Comparison of ENCODE assay signal across 1 cellular context in the genomic region with DNA sequence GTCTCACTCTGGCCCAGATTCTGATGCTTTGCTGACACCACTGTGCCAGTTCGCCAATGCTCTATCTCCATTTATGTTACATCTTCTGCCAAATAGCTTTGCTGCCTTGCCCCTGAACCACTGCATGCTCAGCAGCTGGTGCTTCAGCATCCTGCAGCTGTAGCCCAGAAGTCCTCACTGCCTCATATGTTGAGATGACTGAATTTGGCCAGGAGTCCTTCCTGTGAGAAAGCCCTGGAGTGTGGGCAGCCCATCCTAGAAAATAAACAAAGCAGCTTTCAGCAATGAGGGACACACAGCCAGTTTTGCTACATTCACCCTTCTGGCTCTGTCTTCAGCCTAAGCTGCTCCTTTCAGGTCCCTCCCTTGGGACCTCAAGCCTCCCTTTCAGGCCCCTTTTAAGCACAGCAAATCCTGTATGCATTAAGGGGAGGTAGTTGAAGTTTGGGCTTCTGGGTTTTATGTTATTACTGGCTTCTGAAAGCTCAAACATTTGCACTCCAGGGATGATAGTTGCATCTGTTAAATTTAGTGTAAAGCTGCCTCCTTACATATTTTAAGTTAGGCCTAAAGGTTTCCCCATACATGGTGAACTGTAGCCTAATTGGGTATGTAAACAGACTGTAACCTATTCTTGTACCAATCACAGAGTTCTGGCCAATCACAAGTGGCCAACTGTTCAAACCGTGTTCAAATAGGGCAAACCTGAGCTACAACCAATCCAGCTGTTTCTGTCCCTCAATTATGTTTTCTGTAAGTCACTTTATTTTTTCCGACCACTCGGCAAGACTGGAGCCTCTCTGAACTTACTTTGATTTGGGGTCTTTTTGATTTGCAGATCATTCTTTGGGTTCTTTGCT.
TF ChIP-seq lines count a peak whose summit lies in the region.

No MANE protein-coding gene starts in this region.

TF ChIP-seq in GM23338, 12 proteins besides CTCF, POLR2A, EP300 and RAD21 (continued from another document):
- TF ChIP-seq, protein P1, sequence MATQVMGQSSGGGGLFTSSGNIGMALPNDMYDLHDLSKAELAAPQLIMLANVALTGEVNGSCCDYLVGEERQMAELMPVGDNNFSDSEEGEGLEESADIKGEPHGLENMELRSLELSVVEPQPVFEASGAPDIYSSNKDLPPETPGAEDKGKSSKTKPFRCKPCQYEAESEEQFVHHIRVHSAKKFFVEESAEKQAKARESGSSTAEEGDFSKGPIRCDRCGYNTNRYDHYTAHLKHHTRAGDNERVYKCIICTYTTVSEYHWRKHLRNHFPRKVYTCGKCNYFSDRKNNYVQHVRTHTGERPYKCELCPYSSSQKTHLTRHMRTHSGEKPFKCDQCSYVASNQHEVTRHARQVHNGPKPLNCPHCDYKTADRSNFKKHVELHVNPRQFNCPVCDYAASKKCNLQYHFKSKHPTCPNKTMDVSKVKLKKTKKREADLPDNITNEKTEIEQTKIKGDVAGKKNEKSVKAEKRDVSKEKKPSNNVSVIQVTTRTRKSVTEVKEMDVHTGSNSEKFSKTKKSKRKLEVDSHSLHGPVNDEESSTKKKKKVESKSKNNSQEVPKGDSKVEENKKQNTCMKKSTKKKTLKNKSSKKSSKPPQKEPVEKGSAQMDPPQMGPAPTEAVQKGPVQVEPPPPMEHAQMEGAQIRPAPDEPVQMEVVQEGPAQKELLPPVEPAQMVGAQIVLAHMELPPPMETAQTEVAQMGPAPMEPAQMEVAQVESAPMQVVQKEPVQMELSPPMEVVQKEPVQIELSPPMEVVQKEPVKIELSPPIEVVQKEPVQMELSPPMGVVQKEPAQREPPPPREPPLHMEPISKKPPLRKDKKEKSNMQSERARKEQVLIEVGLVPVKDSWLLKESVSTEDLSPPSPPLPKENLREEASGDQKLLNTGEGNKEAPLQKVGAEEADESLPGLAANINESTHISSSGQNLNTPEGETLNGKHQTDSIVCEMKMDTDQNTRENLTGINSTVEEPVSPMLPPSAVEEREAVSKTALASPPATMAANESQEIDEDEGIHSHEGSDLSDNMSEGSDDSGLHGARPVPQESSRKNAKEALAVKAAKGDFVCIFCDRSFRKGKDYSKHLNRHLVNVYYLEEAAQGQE (IDR thresholded peaks at IDR 0.05; ENCODE audit: unreplicated experiment) = no peak
